8 cellular contexts compared by ENCODE assay signal in genomic region chr17:57986841-57987581, GRCh38. TPM values are rescaled to one million over a fixed set of nuclear protein-coding genes. Genes with fewer than 3 reads are reported as not detected.
A peak's percentile ranks its signal among the peaks of the same experiment; 100 is the strongest.
DNase-seq lines count a peak whose midpoint lies in the region; ATAC-seq and TF ChIP-seq lines count a peak whose summit lies in the region.

No MANE protein-coding gene starts in this region.

- POLR2A ChIA-PET in activated CD4-positive, alpha-beta T cell treated with anti-CD3 and anti-CD28 coated beads for 36 hours (lab: Charles Lee), result interaction anchor here (0.6 to 1.7 kb wide), 7 partner anchors 9 to 137 kb away, joined by 3 to 8 read pairs (median 4); partner anchors contain the start of genes MRPS23 and SRSF1

- peak; percentile 2 to 7 for TF ChIP-seq RAD21 in liver (IDR thresholded peaks at IDR 0.05)

- peaks cover 0 to 4% (median 2%) of the 10 kb centered on the region in 4 donors for H3K36me3 ChIP-seq in liver (ENCODE audit: control insufficient read depth in 4 of 4, insufficient read depth in 3 of 4, low read depth in 1 of 4, low read length in 3 of 4)

- no peaks in the 10 kb centered on the region for H3K9me3 Mint-ChIP-seq in activated CD4-positive, alpha-beta T cell treated with anti-CD3 and anti-CD28 coated beads for 36 hours (ENCODE audit: low read depth)
- H3K9me3 Mint-ChIP-seq in dendritic cell treated with granulocyte-macrophage colony-stimulating factor and Interleukin-4, amounts not matched to agents 40 ng/mL and 50 ng/mL, for 4 days, result no peaks in the 10 kb centered on the region

- H3K27ac Mint-ChIP-seq in activated CD4-positive, alpha-beta T cell treated with anti-CD3 and anti-CD28 coated beads for 36 hours, result peak overlapping the region; percentile 93
- peak overlapping the region; percentile 97 for H3K27ac Mint-ChIP-seq in dendritic cell treated with granulocyte-macrophage colony-stimulating factor and Interleukin-4, amounts not matched to agents 40 ng/mL and 50 ng/mL, for 4 days

- H3K27me3 ChIP-seq in liver (ENCODE audit: control insufficient read depth in 4 of 4, insufficient read depth in 4 of 4, low read length in 3 of 4), result no peaks in the 10 kb centered on the region

- H3K27me3 Mint-ChIP-seq in activated CD4-positive, alpha-beta T cell treated with anti-CD3 and anti-CD28 coated beads for 36 hours, result no peaks in the 10 kb centered on the region
- no peaks in the 10 kb centered on the region for H3K27me3 Mint-ChIP-seq in dendritic cell treated with granulocyte-macrophage colony-stimulating factor and Interleukin-4, amounts not matched to agents 40 ng/mL and 50 ng/mL, for 4 days

- WGBS in liver, result 1% methylated on average over 38 of the region's 38 CpGs

- peaks cover 58% of the 10 kb centered on the region for H3K4me1 Mint-ChIP-seq in activated CD4-positive, alpha-beta T cell treated with anti-CD3 and anti-CD28 coated beads for 36 hours
- peaks cover 56% of the 10 kb centered on the region for H3K4me1 Mint-ChIP-seq in dendritic cell treated with granulocyte-macrophage colony-stimulating factor and Interleukin-4, amounts not matched to agents 40 ng/mL and 50 ng/mL, for 4 days (ENCODE audit: low read depth)

- peaks cover 18% of the 10 kb centered on the region for H3K36me3 Mint-ChIP-seq in activated CD4-positive, alpha-beta T cell treated with anti-CD3 and anti-CD28 coated beads for 36 hours (ENCODE audit: low read depth)
- H3K36me3 Mint-ChIP-seq in dendritic cell treated with granulocyte-macrophage colony-stimulating factor and Interleukin-4, amounts not matched to agents 40 ng/mL and 50 ng/mL, for 4 days (ENCODE audit: low read depth), result peaks cover 48% of the 10 kb centered on the region

- intact Hi-C loops in activated CD4-positive, alpha-beta T cell treated with anti-CD3 and anti-CD28 coated beads for 36 hours (cut with DNase I, micrococcal nuclease), result loop anchor here (1.0 to 5.0 kb wide), 3 partner anchors 12 to 350 kb away; no protein-coding TSS in a partner anchor
- intact Hi-C loops in dendritic cell treated with granulocyte-macrophage colony-stimulating factor and Interleukin-4, amounts not matched to agents 40 ng/mL and 50 ng/mL, for 4 days (cut with micrococcal nuclease), result loop anchor here (2.0 to 5.0 kb wide), 2 partner anchors 38 to 125 kb away; no protein-coding TSS in a partner anchor

- peak overlapping the region; percentile 80 for H3K4me3 ChIP-seq in Jurkat, Clone E6-1 (ENCODE audit: low read length)
- H3K4me3 ChIP-seq in liver (ENCODE audit: low read depth in 1 of 3, low read length in 3 of 3), result peak overlapping the region; percentile 81 to 98 (median 94)

- TF ChIP-seq CTCF in liver (IDR thresholded peaks at IDR 0.05; ENCODE audit: low read depth, low read length, missing input control), result no peak

- peak overlapping the region; percentile 42 to 49 for H3K9ac ChIP-seq in liver (ENCODE audit: low read depth in 1 of 2, low read length in 2 of 2)

- ATAC-seq in activated CD4-positive, alpha-beta T cell treated with anti-CD3 and anti-CD28 coated beads for 36 hours, result peak; percentile 17

- H3K9me3 ChIP-seq in liver (ENCODE audit: control insufficient read depth in 4 of 4, low read length in 3 of 4), result no peaks in the 10 kb centered on the region

- peak; percentile 61 for DNase-seq in activated CD4-positive, alpha-beta T cell treated with anti-CD3 and anti-CD28 coated beads for 36 hours
- DNase-seq in activated CD4-positive, alpha-beta T cell treated with anti-CD3 and anti-CD28 coated beads for 1 hour, result no peak
- no peak for DNase-seq in Jurkat, Clone E6-1 (ENCODE audit: low read depth, low spot score)
- peak; percentile 52 for DNase-seq in activated CD4-positive, alpha-beta T cell treated with anti-CD3 and anti-CD28 coated beads for 48 hours
- DNase-seq in stimulated activated CD8-positive, alpha-beta memory T cell treated with anti-CD3 and anti-CD28 coated beads, Interleukin-15, amount 100 ng/mL, for 48 hours (ENCODE audit: low read depth in 2 of 2), result peak; percentile 36 to 40
- DNase-seq in NCI-H187 treated with DMSO at 0.1 percent for 48 hours (lab: John Stamatoyannopoulos, UW), result no peak

- CTCF ChIA-PET in activated CD4-positive, alpha-beta T cell treated with anti-CD3 and anti-CD28 coated beads for 36 hours (lab: Charles Lee), result interaction anchor here (0.7 to 3.6 kb wide), 12 partner anchors 11 to 858 kb away, joined by 3 to 93 read pairs (median 4); partner anchors contain the start of gene SRSF1

- H3K4me3 Mint-ChIP-seq in activated CD4-positive, alpha-beta T cell treated with anti-CD3 and anti-CD28 coated beads for 36 hours, result peak overlapping the region; percentile 89
- H3K4me3 Mint-ChIP-seq in dendritic cell treated with granulocyte-macrophage colony-stimulating factor and Interleukin-4, amounts not matched to agents 40 ng/mL and 50 ng/mL, for 4 days, result peak overlapping the region; percentile 96

- peak overlapping the region; percentile 82 to 93 for H3K27ac ChIP-seq in liver (ENCODE audit: low read depth in 1 of 2, low read length in 2 of 2)

- H3K4me1 ChIP-seq in liver (ENCODE audit: control insufficient read depth in 4 of 4, insufficient read depth in 4 of 4, low read length in 3 of 4), result peaks cover 2 to 40% (median 31%) of the 10 kb centered on the region in 4 donors

TF ChIP-seq in liver, 16 proteins besides CTCF, POLR2A, EP300 and RAD21:
- TF ChIP-seq JUND (IDR thresholded peaks at IDR 0.05), result peak; percentile 9 to 33
- TF ChIP-seq SP1 (IDR thresholded peaks at IDR 0.05), result no peak

RNA-seq across cellular contexts. Expression of gene VEZF1, which starts 1.0 kb away (rescaled TPM):
- total RNA-seq in activated CD4-positive, alpha-beta T cell treated with anti-CD3 and anti-CD28 coated beads for 36 hours, result 10 to 100 TPM; 21.3 to 26.3 TPM
- polyA plus RNA-seq in Jurkat, Clone E6-1 (2012; ENCODE audit: insufficient read depth, insufficient read length), result 34.4 TPM
- total RNA-seq in liver, result 10 to 100 TPM; 14.6 to 26.2 TPM
- 1 to 10 TPM; 7.9 to 8.2 TPM for polyA plus RNA-seq in liver

RNA-seq across cellular contexts. Expression of gene SRSF1, which starts 20.0 kb away (rescaled TPM):
- total RNA-seq in activated CD4-positive, alpha-beta T cell treated with anti-CD3 and anti-CD28 coated beads for 36 hours, result 100 to 1,000 TPM; 271 to 368 TPM
- polyA plus RNA-seq in Jurkat, Clone E6-1 (2012; ENCODE audit: insufficient read depth, insufficient read length), result 479 TPM
- total RNA-seq in liver, result 100 to 1,000 TPM; 162 to 201 TPM
- 10 to 100 TPM; 52.3 to 65.4 TPM for polyA plus RNA-seq in liver

RNA-seq across cellular contexts. Expression of gene CUEDC1, which starts 31.8 kb away (rescaled TPM):
- under 1 TPM in 1 of 2 experiments, not detected in 1; 0.14 TPM for total RNA-seq in activated CD4-positive, alpha-beta T cell treated with anti-CD3 and anti-CD28 coated beads for 36 hours
- polyA plus RNA-seq in Jurkat, Clone E6-1 (2012; ENCODE audit: insufficient read depth, insufficient read length), result 3.6 TPM
- 1 to 10 TPM; 2.6 to 3.2 TPM for total RNA-seq in liver
- 1 to 10 TPM; 3.6 to 4.9 TPM for polyA plus RNA-seq in liver

Comparison
In these comparisons a context has a peak if more than half of its experiments do, and no peak if none do; other contexts are left out.
1. DNase-seq: peak in activated CD4-positive, alpha-beta T cell treated with anti-CD3 and anti-CD28 coated beads for 36 hours (single experiment), activated CD4-positive, alpha-beta T cell treated with anti-CD3 and anti-CD28 coated beads for 48 hours (single experiment) and stimulated activated CD8-positive, alpha-beta memory T cell treated with anti-CD3 and anti-CD28 coated beads, Interleukin-15, amount 100 ng/mL, for 48 hours (2 of 2); none in activated CD4-positive, alpha-beta T cell treated with anti-CD3 and anti-CD28 coated beads for 1 hour (single experiment), Jurkat, Clone E6-1 (single experiment) and NCI-H187 treated with DMSO at 0.1 percent for 48 hours (single experiment).